8 cellular contexts compared by ENCODE assay signal in genomic region chr3:52054689-52055511, GRCh38. TPM values are rescaled to one million over a fixed set of nuclear protein-coding genes. Genes with fewer than 3 reads are reported as not detected.
DNase-seq lines count a peak whose midpoint lies in the region; ATAC-seq and TF ChIP-seq lines count a peak whose summit lies in the region.

No MANE protein-coding gene starts in this region.

- peak overlapping the region; percentile 57 for H3K27ac Mint-ChIP-seq in endothelial cell (ENCODE audit: unreplicated experiment)

- H3K27me3 ChIP-seq in HAP-1 (ENCODE audit: low read depth) = no peaks in the 10 kb centered on the region
- H3K27me3 ChIP-seq in neutrophil = no peaks in the 10 kb centered on the region

- H3K9me3 ChIP-seq in HAP-1 (no peaks in the 10 kb centered on the region), neutrophil (no peaks in the 10 kb centered on the region)

- in situ Hi-C loops in HAP-1 (cut with MboI; ENCODE audit: low sequenced_read_pairs) = no loop called here

- peaks cover 12% of the 10 kb centered on the region for H3K4me1 ChIP-seq in HAP-1
- H3K4me1 ChIP-seq in neutrophil (ENCODE audit: control insufficient read depth in 1 of 2, insufficient read depth in 1 of 2, low read depth in 1 of 2, low read length in 1 of 2) = peaks cover 55 to 56% of the 10 kb centered on the region in 2 experiments

- peaks cover 49% of the 10 kb centered on the region for H3K36me3 ChIP-seq in HAP-1 (replicated peaks)
- H3K36me3 ChIP-seq in neutrophil = no peaks in the 10 kb centered on the region

- H3K36me3 Mint-ChIP-seq in endothelial cell (ENCODE audit: low read depth, unreplicated experiment) = peaks cover 5% of the 10 kb centered on the region

- H3K27ac ChIP-seq in neutrophil = peak overlapping the region; percentile 90

- peak overlapping the region; percentile 89 for H3K4me3 Mint-ChIP-seq in endothelial cell (ENCODE audit: unreplicated experiment)

- H3K9me3 Mint-ChIP-seq in endothelial cell (ENCODE audit: unreplicated experiment) = no peaks in the 10 kb centered on the region

- H3K4me1 Mint-ChIP-seq in endothelial cell (ENCODE audit: unreplicated experiment) = peaks cover 32% of the 10 kb centered on the region

- no peak for TF ChIP-seq CTCF in endothelial cell (IDR thresholded peaks at IDR 0.05; ENCODE audit: unreplicated experiment)
- no peak for TF ChIP-seq CTCF in neutrophil (IDR thresholded peaks at IDR 0.05)

- ATAC-seq in HG03280 (IDR thresholded peaks at IDR 0.05; ENCODE audit: unreplicated experiment) = no peak
- ATAC-seq in HG03097 (IDR thresholded peaks at IDR 0.05; ENCODE audit: low FRiP score, unreplicated experiment) = no peak
- no peak for ATAC-seq in activated CD4-positive, CD25-positive, alpha-beta regulatory T cell treated with anti-CD3 and anti-CD28 coated beads, Interleukin-2, amount 50 U/mL, for 24 hours

- DNase-seq in HAP-1 (ENCODE audit: low spot score in 2 of 2) = peak in 1 of 2 experiments; percentile 58
- DNase-seq in UCSD-AML1 (lab: John Stamatoyannopoulos, UW; ENCODE audit: unreplicated experiment) = peak; percentile 59
- peak; percentile 26 for DNase-seq in endothelial cell (ENCODE audit: low spot score)
- no peak for DNase-seq in iPS-NIHi11 (ENCODE audit: low spot score)

- H3K27me3 Mint-ChIP-seq in endothelial cell (ENCODE audit: unreplicated experiment) = peaks cover 17% of the 10 kb centered on the region

- H3K4me3 ChIP-seq in HAP-1 (peak overlapping the region; percentile 74), neutrophil (ENCODE audit: low read depth in 1 of 2, low read length in 1 of 2) (peak overlapping the region; percentile 78 to 91)

RNA-seq across cellular contexts. Expression of gene DUSP7, which starts 1.5 kb away (rescaled TPM):
- 21.7 TPM for total RNA-seq in endothelial cell (ENCODE audit: unreplicated experiment)

RNA-seq across cellular contexts. Expression of gene RPL29, which starts 59.2 kb away (rescaled TPM):
- 925 TPM for total RNA-seq in endothelial cell (ENCODE audit: unreplicated experiment)
